In genomic region chr7:148218603-148219002, GRCh38 we compare ENCODE assay signal across 17 cellular contexts.
"Had no signal": no experiment of that assay in that cellular context is flagged by ENCODE, and none has a peak within 500 bp of the region (broad histone marks: within the 10 kb centered on the region; RNA-seq: fewer than 3 reads in every experiment).

No MANE protein-coding gene starts in this region.

- FAIRE-seq: keratinocyte had no signal

- ATAC-seq: body of pancreas; gastrocnemius medialis; heart right ventricle; left colon; natural killer cell treated with Interleukin-12 subunit alpha and Interleukin-12 subunit beta and Interleukin-15 and Interleukin-18, amount 100 ng/mL, for 72 hours had no signal

- DNase-seq: activated gamma-delta T cell treated with Interleukin-2 at 50 U/mL for 16 hours; activated T-cell treated with anti-CD3 and anti-CD28 coated beads, Interleukin-2, amount 50 U/mL, for 1 hour; anterior cingulate cortex; body of pancreas; cortex of kidney; endodermal cell; esophagus squamous epithelium; gastrocnemius medialis; heart right ventricle; left colon; retina; sigmoid colon; stimulated activated CD4-positive, alpha-beta T cell treated with anti-CD3 and anti-CD28 coated beads, Interleukin-15, amount 100 ng/mL, for 24 hours; stimulated activated CD8-positive, alpha-beta memory T cell treated with anti-CD3 and anti-CD28 coated beads, Interleukin-4, amount 100 ng/mL, for 48 hours; stimulated activated naive B cell treated with anti-CD40 and anti-IgM and Interleukin-4, amounts not matched to agents 10 μg/mL and 1 μg/mL and 100 μg/mL, for 72 hours had no signal
